In the genomic region with DNA sequence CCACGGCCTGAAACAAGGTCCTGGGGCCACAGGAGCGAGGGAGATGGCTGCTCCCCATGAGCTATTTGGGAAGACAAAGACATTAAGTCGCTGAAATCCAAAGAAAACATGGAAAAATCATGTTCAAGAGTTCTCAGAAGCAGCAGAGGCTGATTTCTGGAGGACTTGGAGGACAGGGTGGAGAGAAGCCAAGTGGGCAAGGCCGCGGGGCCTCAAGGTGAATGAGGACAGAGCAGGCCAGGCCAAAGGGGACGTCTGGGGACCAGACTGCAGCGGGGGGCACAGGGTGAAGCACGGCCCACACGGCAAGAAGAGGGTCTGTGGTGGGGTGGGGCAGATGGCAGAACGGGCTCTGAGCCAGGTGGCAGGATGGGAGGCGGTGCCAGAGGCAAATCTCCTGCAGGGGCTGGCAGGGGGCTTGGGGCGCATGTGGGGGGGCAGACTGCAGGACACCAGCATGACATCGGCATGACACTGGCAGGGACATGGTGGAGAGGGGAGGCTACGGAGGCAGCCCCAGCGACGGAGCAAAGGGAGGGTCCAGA, we compare ENCODE assay signal across 15 cellular contexts. TPM values are rescaled to one million over a fixed set of nuclear protein-coding genes. Genes with fewer than 3 reads are reported as not detected.
DNase-seq lines count a peak whose midpoint lies in the region; ATAC-seq and TF ChIP-seq lines count a peak whose summit lies in the region.
"Had no signal": no experiment of that assay in that cellular context is flagged by ENCODE, and none has a peak within 500 bp of the region (broad histone marks: within the 10 kb centered on the region; RNA-seq: fewer than 3 reads in every experiment).

No MANE protein-coding gene starts in this region.

- no peaks in the 10 kb centered on the region for H3K9me3 Mint-ChIP-seq in brain
- H3K9me3 Mint-ChIP-seq in stimulated activated effector memory CD8-positive, alpha-beta T cell treated with anti-CD3 and anti-CD28 coated beads, Interleukin-12 subunit alpha, Interleukin-12 subunit beta, amount 100 ng/mL, for 72 hours = no peaks in the 10 kb centered on the region
- H3K9me3 Mint-ChIP-seq in activated CD4-positive, alpha-beta memory T cell treated with anti-CD3 and anti-CD28 coated beads for 36 hours = no peaks in the 10 kb centered on the region
- H3K9me3 Mint-ChIP-seq: CD4-positive, alpha-beta T cell had no signal

- H3K36me3 Mint-ChIP-seq in brain = peaks cover 59% of the 10 kb centered on the region
- peaks cover 76% of the 10 kb centered on the region for H3K36me3 Mint-ChIP-seq in stimulated activated effector memory CD8-positive, alpha-beta T cell treated with anti-CD3 and anti-CD28 coated beads, Interleukin-12 subunit alpha, Interleukin-12 subunit beta, amount 100 ng/mL, for 72 hours
- H3K36me3 Mint-ChIP-seq in activated CD4-positive, alpha-beta memory T cell treated with anti-CD3 and anti-CD28 coated beads for 36 hours = peaks cover 7% of the 10 kb centered on the region

- no peaks in the 10 kb centered on the region for H3K27me3 Mint-ChIP-seq in brain
- H3K27me3 Mint-ChIP-seq in activated CD4-positive, alpha-beta memory T cell treated with anti-CD3 and anti-CD28 coated beads for 36 hours = no peaks in the 10 kb centered on the region
- H3K27me3 Mint-ChIP-seq: CD4-positive, alpha-beta T cell had no signal

- intact Hi-C loops in activated CD4-positive, alpha-beta memory T cell treated with anti-CD3 and anti-CD28 coated beads for 36 hours (cut with micrococcal nuclease) = no loop called here

- H3K4me3 Mint-ChIP-seq in brain = no peak overlapping the region
- no peak overlapping the region for H3K4me3 Mint-ChIP-seq in stimulated activated effector memory CD8-positive, alpha-beta T cell treated with anti-CD3 and anti-CD28 coated beads, Interleukin-12 subunit alpha, Interleukin-12 subunit beta, amount 100 ng/mL, for 72 hours
- H3K4me3 Mint-ChIP-seq in activated CD4-positive, alpha-beta memory T cell treated with anti-CD3 and anti-CD28 coated beads for 36 hours = no peak overlapping the region
- H3K4me3 Mint-ChIP-seq: CD4-positive, alpha-beta T cell had no signal

- no peak for ATAC-seq in stimulated activated effector memory CD8-positive, alpha-beta T cell treated with anti-CD3 and anti-CD28 coated beads, Interleukin-12 subunit alpha, Interleukin-12 subunit beta, amount 100 ng/mL, for 72 hours
- ATAC-seq: HCT116 had no signal

- CTCF ChIA-PET in activated CD4-positive, alpha-beta memory T cell treated with anti-CD3 and anti-CD28 coated beads for 36 hours (lab: Charles Lee) = no interaction called here

- no peak for TF ChIP-seq CTCF in brain (conservative IDR thresholded peaks at IDR 0.05)

- H3K27ac Mint-ChIP-seq in brain = peak overlapping the region in 3 of 5 experiments; percentile 66 to 87 (median 84)
- peak overlapping the region; percentile 67 for H3K27ac Mint-ChIP-seq in stimulated activated effector memory CD8-positive, alpha-beta T cell treated with anti-CD3 and anti-CD28 coated beads, Interleukin-12 subunit alpha, Interleukin-12 subunit beta, amount 100 ng/mL, for 72 hours
- H3K27ac Mint-ChIP-seq in activated CD4-positive, alpha-beta memory T cell treated with anti-CD3 and anti-CD28 coated beads for 36 hours = no peak overlapping the region
- H3K27ac Mint-ChIP-seq: CD4-positive, alpha-beta T cell had no signal

- POLR2A ChIA-PET in activated CD4-positive, alpha-beta memory T cell treated with anti-CD3 and anti-CD28 coated beads for 36 hours (lab: Charles Lee) = no interaction called here

- peak; percentile 34 for DNase-seq in D341Med (ENCODE audit: low spot score)
- DNase-seq in NCI-H1694 (lab: John Stamatoyannopoulos, UW) = peak; percentile 62
- DNase-seq in stimulated activated effector memory CD8-positive, alpha-beta T cell treated with anti-CD3 and anti-CD28 coated beads, Interleukin-12 subunit alpha, Interleukin-12 subunit beta, amount 100 ng/mL, for 72 hours (ENCODE audit: low spot score in 2 of 2) = no peak
- DNase-seq in stimulated activated CD4-positive, alpha-beta T cell treated with anti-CD3 and anti-CD28 coated beads, Interleukin-2, amount 100 ng/mL, for 24 hours = no peak
- DNase-seq in activated CD4-positive, alpha-beta memory T cell treated with anti-CD3 and anti-CD28 coated beads for 36 hours = no peak
- no peak for DNase-seq in activated CD4-positive, alpha-beta T cell treated with anti-CD3 and anti-CD28 coated beads, Interleukin-2, amount 50 U/mL, for 1 hour
- DNase-seq: AML-193; CD4-positive, alpha-beta T cell; DMS79; NCI-H2029; NCI-H510A treated with DMSO at 0.1 percent for 48 hours; OCI-M1; SHP77 treated with DMSO at 0.1 percent for 48 hours had no signal

- peaks cover 10% of the 10 kb centered on the region for H3K4me1 Mint-ChIP-seq in brain
- H3K4me1 Mint-ChIP-seq in stimulated activated effector memory CD8-positive, alpha-beta T cell treated with anti-CD3 and anti-CD28 coated beads, Interleukin-12 subunit alpha, Interleukin-12 subunit beta, amount 100 ng/mL, for 72 hours = peaks cover 29% of the 10 kb centered on the region
- H3K4me1 Mint-ChIP-seq in activated CD4-positive, alpha-beta memory T cell treated with anti-CD3 and anti-CD28 coated beads for 36 hours (ENCODE audit: low read depth) = peaks cover 14% of the 10 kb centered on the region

RNA-seq across cellular contexts. Expression of gene RNF34, which starts 48.9 kb away (rescaled TPM):
- 30.0 TPM for polyA plus RNA-seq in brain (ENCODE audit: insufficient read depth, low read depth, low replicate concordance)
- total RNA-seq in activated CD4-positive, alpha-beta memory T cell treated with anti-CD3 and anti-CD28 coated beads for 36 hours = 10 to 100 TPM; 70.4 to 72.5 TPM

Comparison
In these comparisons a context has a peak if more than half of its experiments do, and no peak if none do; other contexts are left out.
1. DNase-seq: peak in D341Med (single experiment) and NCI-H1694 (single experiment); none in stimulated activated effector memory CD8-positive, alpha-beta T cell treated with anti-CD3 and anti-CD28 coated beads, Interleukin-12 subunit alpha, Interleukin-12 subunit beta, amount 100 ng/mL, for 72 hours (0 of 2), stimulated activated CD4-positive, alpha-beta T cell treated with anti-CD3 and anti-CD28 coated beads, Interleukin-2, amount 100 ng/mL, for 24 hours (0 of 2), activated CD4-positive, alpha-beta memory T cell treated with anti-CD3 and anti-CD28 coated beads for 36 hours (single experiment) and activated CD4-positive, alpha-beta T cell treated with anti-CD3 and anti-CD28 coated beads, Interleukin-2, amount 50 U/mL, for 1 hour (single experiment).